In the genomic region with DNA sequence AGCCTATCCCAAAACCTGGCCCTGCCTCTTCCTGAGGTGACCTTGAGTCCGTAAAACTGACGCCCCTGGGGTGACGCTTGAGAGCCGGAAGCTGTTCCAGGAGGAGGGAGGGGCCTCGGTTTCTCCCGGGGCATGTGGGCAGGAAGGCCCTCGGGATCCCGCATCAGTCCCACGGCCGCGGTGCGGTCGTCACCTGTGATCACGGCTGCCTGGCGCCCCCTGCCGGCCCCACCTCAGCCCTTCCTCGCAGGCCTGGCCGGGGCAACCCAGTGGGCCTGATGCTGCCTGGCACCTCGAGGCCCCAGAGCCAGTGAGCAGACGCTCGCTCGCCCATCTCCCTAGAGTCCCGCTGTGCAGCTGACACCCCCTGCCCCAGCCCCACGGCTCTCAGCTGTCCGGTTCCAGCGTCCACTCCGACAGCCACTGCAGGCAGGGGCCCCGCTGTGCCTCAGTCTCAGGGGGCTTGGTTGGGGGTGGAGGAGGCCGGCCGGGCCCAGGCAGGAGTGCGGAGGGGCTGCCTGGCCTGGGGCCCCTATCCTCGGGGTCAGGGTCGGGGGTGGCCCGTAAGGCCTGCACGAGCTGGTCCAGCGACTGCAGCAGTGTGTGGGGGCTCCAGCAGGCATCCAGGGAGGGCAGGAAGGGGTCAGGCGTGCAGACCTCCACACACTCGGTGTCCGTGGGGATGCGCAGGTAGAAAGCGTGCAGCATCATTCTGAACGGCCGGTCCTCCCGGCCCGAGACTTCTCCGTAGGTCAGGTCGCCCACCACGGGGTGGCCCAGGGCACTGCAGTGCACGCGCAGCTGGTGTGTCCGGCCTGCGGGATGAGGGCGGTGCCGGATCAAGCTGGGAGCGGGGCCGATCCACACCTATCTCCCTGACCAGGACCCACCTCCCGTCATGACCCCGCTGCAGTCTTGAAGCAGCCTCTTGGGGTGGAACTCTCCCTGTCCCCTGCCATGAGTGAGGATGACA, we compare ENCODE assay signal across 8 cellular contexts. TPM values are rescaled to one million over a fixed set of nuclear protein-coding genes. Genes with fewer than 3 reads are reported as not detected.
A peak's percentile ranks its signal among the peaks of the same experiment; 100 is the strongest.
DNase-seq lines count a peak whose midpoint lies in the region; ATAC-seq, FAIRE-seq and TF ChIP-seq lines count a peak whose summit lies in the region.

No MANE protein-coding gene starts in this region.

- H3K27ac Mint-ChIP-seq in activated naive CD8-positive, alpha-beta T cell treated with anti-CD3 and anti-CD28 coated beads, Interleukin-2, amount 50 U/mL, for 24 hours: no peak overlapping the region

- H3K4me3 ChIP-seq in A549 (no peak overlapping the region), skeletal muscle cell (ENCODE audit: low read depth, low read length) (no peak overlapping the region)

- H3K4me2 ChIP-seq in A549: no peak overlapping the region

- H3K4me1 ChIP-seq in A549: peaks cover 27% of the 10 kb centered on the region

- 0 out of 6 replicates have a peak overlapping the region, but pooled peaks of 1 of the 2 experiments have one; percentile 20 for H3K27ac ChIP-seq in A549

- TF ChIP-seq RAD21 in A549 (conservative IDR thresholded peaks at IDR 0.05 in 1 of 2, IDR thresholded peaks at IDR 0.05 in 1 of 2): peak; percentile 77

- POLR2A ChIA-PET in A549 (lab: Yijun Ruan, JAX): interaction anchor here (1.1 kb wide), 1 partner anchor 65 kb away, joined by 3 read pairs; a partner anchor contains a TSS

- H3K9me3 ChIP-seq in A549: no peaks in the 10 kb centered on the region

- peak; percentile 74 to 77 for DNase-seq in A549 (ENCODE audit: low read depth in 1 of 2, low spot score in 1 of 2)
- peak; percentile 63 for DNase-seq in GM19238 (ENCODE audit: insufficient read length, low spot score)
- DNase-seq in T follicular helper cell (ENCODE audit: low read depth): peak; percentile 60
- DNase-seq in activated naive CD8-positive, alpha-beta T cell treated with anti-CD3 and anti-CD28 coated beads, Interleukin-2, amount 50 U/mL, for 24 hours: peak; percentile 85
- peak; percentile 86 for DNase-seq in left ventricle myocardium superior
- DNase-seq in skeletal muscle cell (ENCODE audit: low read depth): peak; percentile 5

- intact Hi-C loops in left ventricle myocardium superior (cut with micrococcal nuclease): no loop called here

- peaks cover 7% of the 10 kb centered on the region for H3K4me1 Mint-ChIP-seq in activated naive CD8-positive, alpha-beta T cell treated with anti-CD3 and anti-CD28 coated beads, Interleukin-2, amount 50 U/mL, for 24 hours

- ATAC-seq in A549 (peak; percentile 26 to 74), left ventricle myocardium superior (peak; percentile 38), HG02571 (IDR thresholded peaks at IDR 0.05; ENCODE audit: unreplicated experiment) (no peak), GM21576 (IDR thresholded peaks at IDR 0.05; ENCODE audit: unreplicated experiment) (no peak)
- ATAC-seq in activated naive CD8-positive, alpha-beta T cell treated with anti-CD3 and anti-CD28 coated beads, Interleukin-2, amount 50 U/mL, for 24 hours: peak; percentile 23

- CTCF ChIA-PET in A549 (lab: Yijun Ruan, JAX): interaction anchor here (0.7 to 10.1 kb wide), 29 partner anchors 10 to 1291 kb away, joined by 3 to 205 read pairs (median 5); a partner anchor contains a TSS

- H3K4me3 Mint-ChIP-seq in activated naive CD8-positive, alpha-beta T cell treated with anti-CD3 and anti-CD28 coated beads, Interleukin-2, amount 50 U/mL, for 24 hours: peak overlapping the region; percentile 85

- no peak; the same call in 1 of the 2 replicates for TF ChIP-seq POLR2A in A549 (IDR thresholded peaks at IDR 0.05; ENCODE audit: low read length)

- H3K27me3 Mint-ChIP-seq in activated naive CD8-positive, alpha-beta T cell treated with anti-CD3 and anti-CD28 coated beads, Interleukin-2, amount 50 U/mL, for 24 hours: no peaks in the 10 kb centered on the region

- no peaks in the 10 kb centered on the region for H3K9me3 Mint-ChIP-seq in activated naive CD8-positive, alpha-beta T cell treated with anti-CD3 and anti-CD28 coated beads, Interleukin-2, amount 50 U/mL, for 24 hours

- 25% methylated on average over 18 of the region's 58 CpGs for WGBS in A549 (ENCODE audit: missing lambda C conversion rate)

- no peak for FAIRE-seq in A549 (lab: Jason Lieb, UNC)

- peaks cover 7% of the 10 kb centered on the region for H3K36me3 Mint-ChIP-seq in activated naive CD8-positive, alpha-beta T cell treated with anti-CD3 and anti-CD28 coated beads, Interleukin-2, amount 50 U/mL, for 24 hours (ENCODE audit: low read depth)

- TF ChIP-seq EP300 in A549 (IDR thresholded peaks at IDR 0.05): no peak

- TF ChIP-seq CTCF in A549 (IDR thresholded peaks at IDR 0.05): peak; percentile 74

TF ChIP-seq in A549, 52 proteins besides CTCF, POLR2A, EP300 and RAD21:
- TF ChIP-seq, protein P1, sequence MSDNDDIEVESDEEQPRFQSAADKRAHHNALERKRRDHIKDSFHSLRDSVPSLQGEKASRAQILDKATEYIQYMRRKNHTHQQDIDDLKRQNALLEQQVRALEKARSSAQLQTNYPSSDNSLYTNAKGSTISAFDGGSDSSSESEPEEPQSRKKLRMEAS (IDR thresholded peaks at IDR 0.05): peak; percentile 54
- TF ChIP-seq SMC3 (IDR thresholded peaks at IDR 0.05) (peak; percentile 69), CEBPB (IDR thresholded peaks at IDR 0.05) (no peak)
- TF ChIP-seq, protein P2, sequence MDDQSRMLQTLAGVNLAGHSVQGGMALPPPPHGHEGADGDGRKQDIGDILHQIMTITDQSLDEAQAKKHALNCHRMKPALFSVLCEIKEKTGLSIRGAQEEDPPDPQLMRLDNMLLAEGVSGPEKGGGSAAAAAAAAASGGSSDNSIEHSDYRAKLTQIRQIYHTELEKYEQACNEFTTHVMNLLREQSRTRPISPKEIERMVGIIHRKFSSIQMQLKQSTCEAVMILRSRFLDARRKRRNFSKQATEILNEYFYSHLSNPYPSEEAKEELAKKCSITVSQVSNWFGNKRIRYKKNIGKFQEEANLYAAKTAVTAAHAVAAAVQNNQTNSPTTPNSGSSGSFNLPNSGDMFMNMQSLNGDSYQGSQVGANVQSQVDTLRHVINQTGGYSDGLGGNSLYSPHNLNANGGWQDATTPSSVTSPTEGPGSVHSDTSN (IDR thresholded peaks at IDR 0.05): no peak
- TF ChIP-seq, protein P3, sequence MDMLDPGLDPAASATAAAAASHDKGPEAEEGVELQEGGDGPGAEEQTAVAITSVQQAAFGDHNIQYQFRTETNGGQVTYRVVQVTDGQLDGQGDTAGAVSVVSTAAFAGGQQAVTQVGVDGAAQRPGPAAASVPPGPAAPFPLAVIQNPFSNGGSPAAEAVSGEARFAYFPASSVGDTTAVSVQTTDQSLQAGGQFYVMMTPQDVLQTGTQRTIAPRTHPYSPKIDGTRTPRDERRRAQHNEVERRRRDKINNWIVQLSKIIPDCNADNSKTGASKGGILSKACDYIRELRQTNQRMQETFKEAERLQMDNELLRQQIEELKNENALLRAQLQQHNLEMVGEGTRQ (IDR thresholded peaks at IDR 0.05): no peak

RNA-seq across cellular contexts. Expression of a gene that starts 2.3 kb away (rescaled TPM):
- polyA plus RNA-seq in A549 (2011; rRNA removed) (10.6 and 10.8 TPM in 2 replicates), A549 (2017; fragmentation: RNase III; extraction: RNeasy Plus Mini Kit Qiagen cat#74134 plus additional on column Dnase treatment) (26.9 to 29.3 TPM (median 29.0 TPM) in 3 replicates)
- 39.4 and 56.4 TPM in 2 replicates for polyA plus RNA-seq in A549 (2012; cell fraction: cytosol; rRNA removed)
- 69.2 and 88.7 TPM in 2 replicates for polyA plus RNA-seq in A549 (2012; cell fraction: nucleus; rRNA removed)
- 8.6 and 10.2 TPM in 2 replicates for polyA minus RNA-seq in A549 (2011; rRNA and poly(A)+ RNA removed)
- 8.7 TPM for total RNA-seq in left ventricle myocardium superior

RNA-seq across cellular contexts. Expression of a gene that starts 2.6 kb away (rescaled TPM):
- polyA plus RNA-seq in A549 (2011; rRNA removed): 4.8 and 5.1 TPM in 2 replicates
- polyA plus RNA-seq in A549 (2012; cell fraction: cytosol; rRNA removed): 37.0 and 43.6 TPM in 2 replicates
- 376 and 424 TPM in 2 replicates for polyA plus RNA-seq in A549 (2012; cell fraction: nucleus; rRNA removed)
- polyA plus RNA-seq in A549 (2017; fragmentation: RNase III; extraction: RNeasy Plus Mini Kit Qiagen cat#74134 plus additional on column Dnase treatment): 32.5 to 36.7 TPM (median 33.8 TPM) in 3 replicates
- 1.9 and 4.8 TPM in 2 replicates for polyA minus RNA-seq in A549 (2011; rRNA and poly(A)+ RNA removed)
- total RNA-seq in left ventricle myocardium superior: 6.6 TPM

RNA-seq across cellular contexts. Expression of a gene that starts 14.7 kb away (rescaled TPM):
- not detected in 2 replicates for polyA plus RNA-seq in A549 (2011; rRNA removed)
- not detected in 2 replicates for polyA plus RNA-seq in A549 (2012; cell fraction: cytosol; rRNA removed)
- not detected in 2 replicates for polyA plus RNA-seq in A549 (2012; cell fraction: nucleus; rRNA removed)
- polyA plus RNA-seq in A549 (2017; fragmentation: RNase III; extraction: RNeasy Plus Mini Kit Qiagen cat#74134 plus additional on column Dnase treatment): 0.09 TPM in 1 of 3 replicates, not detected in the others
- polyA minus RNA-seq in A549 (2011; rRNA and poly(A)+ RNA removed): not detected in 2 replicates
- total RNA-seq in left ventricle myocardium superior: not detected

RNA-seq across cellular contexts. Expression of a gene that starts 25.3 kb away (rescaled TPM):
- 1.8 and 2.4 TPM in 2 replicates for polyA plus RNA-seq in A549 (2011; rRNA removed)
- polyA plus RNA-seq in A549 (2012; cell fraction: cytosol; rRNA removed): 2.9 and 3.4 TPM in 2 replicates
- polyA plus RNA-seq in A549 (2012; cell fraction: nucleus; rRNA removed): 14.2 and 16.0 TPM in 2 replicates
- polyA plus RNA-seq in A549 (2017; fragmentation: RNase III; extraction: RNeasy Plus Mini Kit Qiagen cat#74134 plus additional on column Dnase treatment): 2.7 to 3.6 TPM (median 3.1 TPM) in 3 replicates
- polyA minus RNA-seq in A549 (2011; rRNA and poly(A)+ RNA removed): 0.58 and 0.78 TPM in 2 replicates
- 4.6 TPM for total RNA-seq in left ventricle myocardium superior

RNA-seq across cellular contexts. Expression of a gene that starts 45.1 kb away (rescaled TPM):
- 17.4 and 19.3 TPM in 2 replicates for polyA plus RNA-seq in A549 (2011; rRNA removed)
- 21.3 and 25.7 TPM in 2 replicates for polyA plus RNA-seq in A549 (2012; cell fraction: cytosol; rRNA removed)
- polyA plus RNA-seq in A549 (2012; cell fraction: nucleus; rRNA removed): 71.8 and 110 TPM in 2 replicates
- 20.9 to 24.6 TPM (median 23.0 TPM) in 3 replicates for polyA plus RNA-seq in A549 (2017; fragmentation: RNase III; extraction: RNeasy Plus Mini Kit Qiagen cat#74134 plus additional on column Dnase treatment)
- polyA minus RNA-seq in A549 (2011; rRNA and poly(A)+ RNA removed): 27.8 and 29.0 TPM in 2 replicates
- 34.5 TPM for total RNA-seq in left ventricle myocardium superior

Comparison
In these comparisons a context has a peak if more than half of its experiments do, and no peak if none do; other contexts are left out.
1. ATAC-seq: peak in A549 (2 of 2), activated naive CD8-positive, alpha-beta T cell treated with anti-CD3 and anti-CD28 coated beads, Interleukin-2, amount 50 U/mL, for 24 hours (single experiment) and left ventricle myocardium superior (single experiment); none in HG02571 (single experiment) and GM21576 (single experiment).
2. DNase-seq: peak in every context shown above with its lines; median percentile 86 in left ventricle myocardium superior; 85 in activated naive CD8-positive, alpha-beta T cell treated with anti-CD3 and anti-CD28 coated beads, Interleukin-2, amount 50 U/mL, for 24 hours; 76 in A549; 63 in GM19238; 60 in T follicular helper cell; 5 in skeletal muscle cell.